In the genomic region with DNA sequence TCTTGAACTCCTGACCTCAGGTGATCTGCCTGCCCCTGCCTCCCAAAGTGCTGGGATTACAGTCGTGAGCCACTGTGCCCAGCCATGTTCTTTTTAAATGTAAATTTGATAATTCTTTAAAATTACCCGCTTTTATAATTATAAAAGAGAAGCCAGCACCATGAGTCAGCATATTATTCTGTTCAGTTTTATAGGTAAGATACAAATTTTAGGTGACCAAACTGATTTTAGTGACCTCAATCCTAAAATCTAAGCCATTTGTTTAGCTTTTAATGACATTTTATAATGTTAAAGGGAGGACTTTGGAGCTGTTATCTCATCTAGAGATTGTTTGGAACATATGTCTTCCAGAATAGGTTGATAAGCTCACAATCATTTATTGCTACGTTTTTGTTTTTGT, we compare ENCODE assay signal across 19 cellular contexts. TPM values are rescaled to one million over a fixed set of nuclear protein-coding genes. Genes with fewer than 3 reads are reported as not detected.
DNase-seq lines count a peak whose midpoint lies in the region; ATAC-seq and TF ChIP-seq lines count a peak whose summit lies in the region.
"Had no signal": no experiment of that assay in that cellular context is flagged by ENCODE, and none has a peak within 500 bp of the region (broad histone marks: within the 10 kb centered on the region; RNA-seq: fewer than 3 reads in every experiment).

No MANE protein-coding gene starts in this region.

- DNase-seq in CD4-positive, alpha-beta T cell = no peak
- DNase-seq in PC-9 (no peak), progenitor cell of endocrine pancreas (ENCODE audit: low spot score, unreplicated experiment) (no peak), Kasumi-1 (lab: John Stamatoyannopoulos, UW) (no peak), NCI-H2171 (lab: John Stamatoyannopoulos, UW) (no peak)
- no peak for DNase-seq in activated CD8-positive, alpha-beta memory T cell treated with anti-CD3 and anti-CD28 coated beads, Interleukin-2, amount 10 ng/mL, durations not matched to agents 7 days and 5 days
- DNase-seq: AML-193; CD8-positive, alpha-beta memory T cell; COR-L47; DMS 273 treated with DMSO at 0.1 percent for 48 hours; DMS53; DND-41; EL; GM23248; Karpas-422 had no signal

- POLR2A ChIA-PET in CD4-positive, alpha-beta T cell (lab: Charles Lee) = no interaction called here
- POLR2A ChIA-PET in PC-9 (lab: Charles Lee; ENCODE audit: unreplicated experiment) = interaction anchor here (0.6 kb wide), 2 partner anchors 14 to 475 kb away, joined by 9 to 15 read pairs; no protein-coding TSS in a partner anchor

- H3K4me3 Mint-ChIP-seq in CD4-positive, alpha-beta T cell = no peak overlapping the region
- no peak overlapping the region for H3K4me3 Mint-ChIP-seq in progenitor cell of endocrine pancreas (ENCODE audit: low read depth)
- no peak overlapping the region for H3K4me3 Mint-ChIP-seq in activated CD8-positive, alpha-beta memory T cell treated with anti-CD3 and anti-CD28 coated beads, Interleukin-2, amount 10 ng/mL, durations not matched to agents 7 days and 5 days
- H3K4me3 Mint-ChIP-seq: CD14-positive monocyte; CD8-positive, alpha-beta memory T cell had no signal

- H3K4me1 Mint-ChIP-seq in CD4-positive, alpha-beta T cell (ENCODE audit: low read depth) = no peaks in the 10 kb centered on the region
- no peaks in the 10 kb centered on the region for H3K4me1 Mint-ChIP-seq in progenitor cell of endocrine pancreas (ENCODE audit: low read depth)
- H3K4me1 Mint-ChIP-seq in activated CD8-positive, alpha-beta memory T cell treated with anti-CD3 and anti-CD28 coated beads, Interleukin-2, amount 10 ng/mL, durations not matched to agents 7 days and 5 days = peaks cover 2% of the 10 kb centered on the region
- H3K4me1 Mint-ChIP-seq: CD14-positive monocyte; CD8-positive, alpha-beta memory T cell had no signal

- H3K27ac ChIP-seq in C4-2B (peak overlapping the region; percentile 21; the same call in 1 of the 2 replicates), PC-9 (0 out of 2 replicates have a peak overlapping the region, but pooled peaks have one; percentile 4)
- H3K27ac ChIP-seq in CD4-positive, alpha-beta T cell (ENCODE audit: low read depth, low read length) = no peak overlapping the region
- H3K27ac ChIP-seq: GM23248 had no signal

- H3K4me3 ChIP-seq in PC-9 = no peak overlapping the region
- H3K4me3 ChIP-seq: GM12878, GM23248 had no signal

- CTCF ChIA-PET in CD4-positive, alpha-beta T cell (lab: Charles Lee) = interaction anchor here (0.7 kb wide), 1 partner anchor 759 kb away, joined by 3 read pairs; no protein-coding TSS in a partner anchor
- CTCF ChIA-PET in PC-9 (lab: Charles Lee) = no interaction called here
- CTCF ChIA-PET in activated CD8-positive, alpha-beta memory T cell treated with anti-CD3 and anti-CD28 coated beads, Interleukin-2, amount 10 ng/mL, durations not matched to agents 7 days and 5 days (lab: Charles Lee) = no interaction called here

- H3K36me3 Mint-ChIP-seq in CD4-positive, alpha-beta T cell (ENCODE audit: low read depth) = peaks cover 20% of the 10 kb centered on the region
- peaks cover 2% of the 10 kb centered on the region for H3K36me3 Mint-ChIP-seq in progenitor cell of endocrine pancreas (ENCODE audit: insufficient read depth)
- peaks cover 3% of the 10 kb centered on the region for H3K36me3 Mint-ChIP-seq in activated CD8-positive, alpha-beta memory T cell treated with anti-CD3 and anti-CD28 coated beads, Interleukin-2, amount 10 ng/mL, durations not matched to agents 7 days and 5 days

- no peaks in the 10 kb centered on the region for H4K20me1 ChIP-seq in PC-9 (ENCODE audit: insufficient read depth)

- ATAC-seq in CD4-positive, alpha-beta T cell (ENCODE audit: poor library complexity) = no peak
- ATAC-seq in activated CD8-positive, alpha-beta memory T cell treated with anti-CD3 and anti-CD28 coated beads, Interleukin-2, amount 10 ng/mL, durations not matched to agents 7 days and 5 days = no peak
- ATAC-seq: GM12878 had no signal

- intact Hi-C loops in CD4-positive, alpha-beta T cell (cut with DNase I, micrococcal nuclease) = no loop called here
- intact Hi-C loops in PC-9 (cut with micrococcal nuclease; ENCODE audit: unreplicated experiment) = no loop called here

- H3K27me3 ChIP-seq in CD4-positive, alpha-beta T cell (ENCODE audit: control insufficient read depth, insufficient read depth, low read length) = no peaks in the 10 kb centered on the region
- H3K27me3 ChIP-seq in PC-9 (ENCODE audit: insufficient read depth, low read depth) = no peaks in the 10 kb centered on the region

- no TSS peak for BruUV-seq in PC-9 (replicated peaks; lab: Mats Ljungman, UMichigan)

- peak overlapping the region; percentile 39 for H3K27ac Mint-ChIP-seq in CD4-positive, alpha-beta T cell
- peak overlapping the region; percentile 33 for H3K27ac Mint-ChIP-seq in progenitor cell of endocrine pancreas
- H3K27ac Mint-ChIP-seq in activated CD8-positive, alpha-beta memory T cell treated with anti-CD3 and anti-CD28 coated beads, Interleukin-2, amount 10 ng/mL, durations not matched to agents 7 days and 5 days = no peak overlapping the region

- no peaks in the 10 kb centered on the region for H3K9me3 Mint-ChIP-seq in CD4-positive, alpha-beta T cell
- H3K9me3 Mint-ChIP-seq in progenitor cell of endocrine pancreas (ENCODE audit: low read depth) = no peaks in the 10 kb centered on the region
- H3K9me3 Mint-ChIP-seq in activated CD8-positive, alpha-beta memory T cell treated with anti-CD3 and anti-CD28 coated beads, Interleukin-2, amount 10 ng/mL, durations not matched to agents 7 days and 5 days (ENCODE audit: low read depth) = no peaks in the 10 kb centered on the region
- H3K9me3 Mint-ChIP-seq: CD14-positive monocyte; CD8-positive, alpha-beta memory T cell had no signal

- H3K9me3 ChIP-seq in CD4-positive, alpha-beta T cell (ENCODE audit: control insufficient read depth, low read length) = no peaks in the 10 kb centered on the region
- no peaks in the 10 kb centered on the region for H3K9me3 ChIP-seq in PC-9 (ENCODE audit: insufficient read depth, low read depth)

- no peaks in the 10 kb centered on the region for H3K79me2 ChIP-seq in PC-9 (ENCODE audit: low read depth)

- H3K27me3 Mint-ChIP-seq in CD4-positive, alpha-beta T cell = no peaks in the 10 kb centered on the region
- H3K27me3 Mint-ChIP-seq in progenitor cell of endocrine pancreas = no peaks in the 10 kb centered on the region
- no peaks in the 10 kb centered on the region for H3K27me3 Mint-ChIP-seq in activated CD8-positive, alpha-beta memory T cell treated with anti-CD3 and anti-CD28 coated beads, Interleukin-2, amount 10 ng/mL, durations not matched to agents 7 days and 5 days
- H3K27me3 Mint-ChIP-seq: CD8-positive, alpha-beta memory T cell had no signal

- no peaks in the 10 kb centered on the region for H3F3A ChIP-seq in PC-9 (ENCODE audit: insufficient read depth, low read depth)

- H3K4me2 ChIP-seq in PC-9 = no peak overlapping the region

- H3K4me1 ChIP-seq in PC-9 (replicated peaks; ENCODE audit: insufficient read depth) = no peaks in the 10 kb centered on the region; the same call in 1 of the 2 replicates

- H3K9me2 ChIP-seq in PC-9 (ENCODE audit: insufficient read depth) = no peaks in the 10 kb centered on the region

- TF ChIP-seq CTCF in C4-2B (conservative IDR thresholded peaks at IDR 0.05) (no peak), PC-9 (conservative IDR thresholded peaks at IDR 0.05) (no peak), progenitor cell of endocrine pancreas (IDR thresholded peaks at IDR 0.05; ENCODE audit: unreplicated experiment) (no peak)
- no peak for TF ChIP-seq CTCF in CD4-positive, alpha-beta T cell (IDR thresholded peaks at IDR 0.05)

- no peak overlapping the region for H2AFZ ChIP-seq in PC-9
- H2AFZ ChIP-seq: GM23248 had no signal

- no peaks in the 10 kb centered on the region for H3K36me3 ChIP-seq in PC-9 (ENCODE audit: low read depth)

RNA-seq across cellular contexts. Expression of a gene that starts 20.8 kb away (rescaled TPM):
- total RNA-seq in CD4-positive, alpha-beta T cell = not detected
- total RNA-seq in PC-9 (2021) (0.04 and 0.05 TPM in 2 replicates), progenitor cell of endocrine pancreas (1.6 and 1.7 TPM in 2 replicates)
- total RNA-seq in activated CD8-positive, alpha-beta memory T cell treated with anti-CD3 and anti-CD28 coated beads, Interleukin-2, amount 10 ng/mL, durations not matched to agents 7 days and 5 days = under 1 TPM; 0.03 to 0.07 TPM
- total RNA-seq: CD8-positive, alpha-beta memory T cell; GM23248 had no signal

RNA-seq across cellular contexts. Expression of a gene that starts 42.4 kb away (rescaled TPM):
- 10 to 100 TPM; 10.4 to 11.6 TPM for total RNA-seq in CD4-positive, alpha-beta T cell
- 45.7 and 63.4 TPM in 2 replicates for total RNA-seq in PC-9 (2021)
- total RNA-seq in progenitor cell of endocrine pancreas = 32.7 and 33.3 TPM in 2 replicates
- total RNA-seq in activated CD8-positive, alpha-beta memory T cell treated with anti-CD3 and anti-CD28 coated beads, Interleukin-2, amount 10 ng/mL, durations not matched to agents 7 days and 5 days = 10 to 100 TPM; 61.3 to 65.0 TPM

RNA-seq across cellular contexts. Expression of a gene that starts 43.0 kb away (rescaled TPM):
- total RNA-seq in CD4-positive, alpha-beta T cell = under 1 TPM; 0.47 to 0.66 TPM
- total RNA-seq in PC-9 (2021) (0.28 and 0.55 TPM in 2 replicates), progenitor cell of endocrine pancreas (0.11 and 0.22 TPM in 2 replicates)
- total RNA-seq in activated CD8-positive, alpha-beta memory T cell treated with anti-CD3 and anti-CD28 coated beads, Interleukin-2, amount 10 ng/mL, durations not matched to agents 7 days and 5 days = under 1 TPM; 0.28 to 0.35 TPM
- total RNA-seq: G401, GM23248 had no signal
